ENCODE assay signal across 20 cellular contexts in genomic region chr12:8665729-8666128, GRCh38. TPM values are rescaled to one million over a fixed set of nuclear protein-coding genes. Genes with fewer than 3 reads are reported as not detected.
"Had no signal": no experiment of that assay in that cellular context is flagged by ENCODE, and none has a peak within 500 bp of the region (broad histone marks: within the 10 kb centered on the region; RNA-seq: fewer than 3 reads in every experiment).

No MANE protein-coding gene starts in this region.

- ATAC-seq: activated CD8-positive, alpha-beta memory T cell treated with anti-CD3 and anti-CD28 coated beads, Interleukin-2, amount 10 ng/mL, durations not matched to agents 7 days and 5 days; natural killer cell treated with Interleukin-12 subunit alpha and Interleukin-12 subunit beta and Interleukin-15 and Interleukin-18, amount 100 ng/mL, for 72 hours; stimulated activated naive CD8-positive, alpha-beta T cell treated with anti-CD3 and anti-CD28 coated beads, Interleukin-15, Interleukin-2, amounts not matched to agents 100 U/mL and 50 U/mL, for 24 hours; upper lobe of right lung had no signal

- H3K9me3 ChIP-seq: right atrium auricular region, upper lobe of right lung had no signal

- H3K4me1 ChIP-seq: right atrium auricular region, upper lobe of right lung had no signal

- H3K4me3 Mint-ChIP-seq: activated CD4-positive, alpha-beta memory T cell treated with anti-CD3 and anti-CD28 coated beads for 36 hours; activated CD8-positive, alpha-beta memory T cell treated with anti-CD3 and anti-CD28 coated beads, Interleukin-2, amount 10 ng/mL, durations not matched to agents 7 days and 5 days; activated naive CD4-positive, alpha-beta T cell treated with anti-CD3 and anti-CD28 coated beads for 36 hours; endodermal cell; natural killer cell treated with Interleukin-12 subunit alpha and Interleukin-12 subunit beta and Interleukin-15 and Interleukin-18, amount 100 ng/mL, for 72 hours had no signal

- H3K27ac ChIP-seq: dorsolateral prefrontal cortex, upper lobe of right lung, WERI-Rb-1 had no signal

- H3K4me2 ChIP-seq: smooth muscle cell had no signal

- H3K36me3 Mint-ChIP-seq: activated CD4-positive, alpha-beta memory T cell treated with anti-CD3 and anti-CD28 coated beads for 36 hours; activated CD8-positive, alpha-beta memory T cell treated with anti-CD3 and anti-CD28 coated beads, Interleukin-2, amount 10 ng/mL, durations not matched to agents 7 days and 5 days; natural killer cell treated with Interleukin-12 subunit alpha and Interleukin-12 subunit beta and Interleukin-15 and Interleukin-18, amount 100 ng/mL, for 72 hours had no signal

- H3K27me3 ChIP-seq: dorsolateral prefrontal cortex, right atrium auricular region, upper lobe of right lung had no signal

- H3K4me3 ChIP-seq: dorsolateral prefrontal cortex, right atrium auricular region, smooth muscle cell, upper lobe of right lung had no signal

- H3K27ac Mint-ChIP-seq: activated CD4-positive, alpha-beta memory T cell treated with anti-CD3 and anti-CD28 coated beads for 36 hours; activated CD8-positive, alpha-beta memory T cell treated with anti-CD3 and anti-CD28 coated beads, Interleukin-2, amount 10 ng/mL, durations not matched to agents 7 days and 5 days; activated naive CD4-positive, alpha-beta T cell treated with anti-CD3 and anti-CD28 coated beads for 36 hours; activated T-helper 2 cell treated with anti-CD3 and anti-CD28 coated beads, Interferon-gamma antibody, Interleukin-2, Interleukin-4, amounts not matched to agents 10 μg/mL and 5 μg/mL and 100 μg/mL, durations not matched to agents 14 hours and 24 hours and 36 hours; endodermal cell; natural killer cell treated with Interleukin-12 subunit alpha and Interleukin-12 subunit beta and Interleukin-15 and Interleukin-18, amount 100 ng/mL, for 72 hours had no signal

- FAIRE-seq: kidney had no signal

- DNase-seq: activated CD4-positive, alpha-beta memory T cell treated with anti-CD3 and anti-CD28 coated beads for 36 hours; activated CD8-positive, alpha-beta memory T cell treated with anti-CD3 and anti-CD28 coated beads, Interleukin-2, amount 10 ng/mL, durations not matched to agents 7 days and 5 days; activated naive CD4-positive, alpha-beta T cell treated with anti-CD3 and anti-CD28 coated beads for 36 hours; activated T-cell treated with anti-CD3 and anti-CD28 coated beads, Interleukin-2, amount 50 U/mL, for 1 hour; dorsolateral prefrontal cortex; endodermal cell; erythroblast; hippocampal formation; kidney; stimulated activated naive CD8-positive, alpha-beta T cell treated with anti-CD3 and anti-CD28 coated beads, Interleukin-15, Interleukin-2, amounts not matched to agents 100 U/mL and 50 U/mL, for 24 hours; upper lobe of right lung; WERI-Rb-1 had no signal

- H3K4me1 Mint-ChIP-seq: activated CD8-positive, alpha-beta memory T cell treated with anti-CD3 and anti-CD28 coated beads, Interleukin-2, amount 10 ng/mL, durations not matched to agents 7 days and 5 days; endodermal cell had no signal

- H3K36me3 ChIP-seq: right atrium auricular region, upper lobe of right lung, WERI-Rb-1 had no signal

RNA-seq across cellular contexts. Expression of gene MFAP5, which starts 3.1 kb away (rescaled TPM):
- total RNA-seq: activated CD4-positive, alpha-beta memory T cell treated with anti-CD3 and anti-CD28 coated beads for 36 hours; activated CD8-positive, alpha-beta memory T cell treated with anti-CD3 and anti-CD28 coated beads, Interleukin-2, amount 10 ng/mL, durations not matched to agents 7 days and 5 days; activated naive CD4-positive, alpha-beta T cell treated with anti-CD3 and anti-CD28 coated beads for 36 hours; activated T-helper 2 cell treated with anti-CD3 and anti-CD28 coated beads, Interferon-gamma antibody, Interleukin-2, Interleukin-4, amounts not matched to agents 10 μg/mL and 5 μg/mL and 100 μg/mL, durations not matched to agents 14 hours and 24 hours and 36 hours; natural killer cell treated with Interleukin-12 subunit alpha and Interleukin-12 subunit beta and Interleukin-15 and Interleukin-18, amount 100 ng/mL, for 72 hours; T-helper 1 cell treated with Interleukin-12 subunit alpha and Interleukin-12 subunit beta and Interleukin-4 antibody, amounts not matched to agents 30 ng/mL and 1 ng/mL, for 36 hours had no signal

RNA-seq across cellular contexts. Expression of gene AICDA, which starts 53.1 kb away (rescaled TPM):
- total RNA-seq: activated CD4-positive, alpha-beta memory T cell treated with anti-CD3 and anti-CD28 coated beads for 36 hours; activated CD8-positive, alpha-beta memory T cell treated with anti-CD3 and anti-CD28 coated beads, Interleukin-2, amount 10 ng/mL, durations not matched to agents 7 days and 5 days; activated naive CD4-positive, alpha-beta T cell treated with anti-CD3 and anti-CD28 coated beads for 36 hours; activated T-helper 2 cell treated with anti-CD3 and anti-CD28 coated beads, Interferon-gamma antibody, Interleukin-2, Interleukin-4, amounts not matched to agents 10 μg/mL and 5 μg/mL and 100 μg/mL, durations not matched to agents 14 hours and 24 hours and 36 hours; dorsolateral prefrontal cortex; endodermal cell; kidney; mesenteric fat pad; smooth muscle cell; temporal lobe had no signal
- polyA plus RNA-seq: liver, smooth muscle cell had no signal
